Comparison of ENCODE assay signal across 8 cellular contexts in the genomic region with DNA sequence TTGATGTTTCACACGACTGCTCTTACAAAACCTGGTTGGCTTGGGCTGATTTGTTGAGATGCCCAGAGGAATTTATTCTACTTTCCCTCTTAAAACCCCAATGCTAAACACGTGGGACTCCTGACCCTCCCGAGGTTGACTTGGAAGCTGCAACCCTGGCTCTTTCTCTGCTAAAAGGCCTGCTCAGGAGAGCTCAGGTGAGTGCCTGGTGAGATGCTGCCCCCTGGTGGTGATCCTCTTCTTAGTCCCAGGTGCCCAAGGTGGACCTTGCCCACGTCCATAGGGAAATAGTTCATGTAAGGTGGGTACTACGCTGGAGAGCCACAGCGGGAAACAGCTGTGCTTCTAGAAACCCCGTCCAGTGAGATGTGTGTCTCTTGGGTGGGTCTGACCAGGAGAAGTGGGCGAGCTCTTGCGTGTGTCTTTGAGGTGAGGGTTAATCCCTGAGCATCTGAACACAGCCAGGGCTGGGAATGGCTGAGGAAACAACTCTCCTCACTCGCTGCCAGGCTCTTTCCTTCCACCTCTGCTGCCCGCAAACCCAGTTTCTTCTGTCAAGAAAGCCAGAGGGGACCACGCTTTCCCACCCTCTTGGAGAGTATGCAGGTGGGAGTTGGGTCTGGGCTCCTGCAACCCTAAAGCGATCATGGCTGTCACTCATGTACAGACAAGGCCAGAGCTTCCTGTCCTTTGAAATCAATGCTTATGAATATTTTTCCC.
DNase-seq lines count a peak whose midpoint lies in the region; ATAC-seq and TF ChIP-seq lines count a peak whose summit lies in the region.

No MANE protein-coding gene starts in this region.

- in situ Hi-C loops in brain microvascular endothelial cell (cut with HindIII; ENCODE audit: low pct_ligation_motif_present, low sequenced_read_pairs): no loop called here

- POLR2A ChIA-PET in RWPE1 (lab: Yijun Ruan, JAX; ENCODE audit: low non-redundant PET): no interaction called here

- TF ChIP-seq CTCF in LNCaP clone FGC (IDR thresholded peaks at IDR 0.05; ENCODE audit: control insufficient read depth, extremely low read depth, insufficient read depth): peak; percentile 84
- peak; percentile 84 for TF ChIP-seq CTCF in RWPE1 (conservative IDR thresholded peaks at IDR 0.05; ENCODE audit: low read depth)
- peak; percentile 92 for TF ChIP-seq CTCF in brain microvascular endothelial cell (IDR thresholded peaks at IDR 0.05; ENCODE audit: low read depth, low read length, missing control alignments)

- no peaks in the 10 kb centered on the region for H3K36me3 ChIP-seq in brain microvascular endothelial cell (replicated peaks)

- peak; percentile 69 for ATAC-seq in GM18502 (IDR thresholded peaks at IDR 0.05; ENCODE audit: poor library complexity, unreplicated experiment)
- no peak for ATAC-seq in HG03139 (IDR thresholded peaks at IDR 0.05; ENCODE audit: unreplicated experiment)

- H3K27me3 ChIP-seq in brain microvascular endothelial cell (replicated peaks): no peaks in the 10 kb centered on the region

- no peak overlapping the region for H3K27ac ChIP-seq in RWPE1
- no peak overlapping the region for H3K27ac ChIP-seq in brain microvascular endothelial cell

- H3K4me3 ChIP-seq in LNCaP clone FGC (ENCODE audit: low read depth, low read length): no peak overlapping the region
- H3K4me3 ChIP-seq in brain microvascular endothelial cell (ENCODE audit: low read depth, low read length): no peak overlapping the region

- CTCF ChIA-PET in RWPE1 (lab: Yijun Ruan, JAX): interaction anchor here (0.5 to 1.9 kb wide), 18 partner anchors 9 to 1573 kb away, joined by 3 to 7 read pairs (median 4); no protein-coding TSS in a partner anchor

- peak; percentile 90 for DNase-seq in 8988T
- peak; percentile 45 for DNase-seq in LNCaP clone FGC (ENCODE audit: low read depth)
- peak; percentile 79 for DNase-seq in RWPE1 (ENCODE audit: low spot score)
- peak; percentile 45 for DNase-seq in brain microvascular endothelial cell
- peak; percentile 36 for DNase-seq in inferior parietal cortex (ENCODE audit: extremely low spot score)
- peak; percentile 26 for DNase-seq in stimulated activated CD4-positive, alpha-beta T cell treated with anti-CD3 and anti-CD28 coated beads, Interleukin-2, amount 100 ng/mL, for 4 hours (ENCODE audit: low read depth)

Comparison
In these comparisons a context has a peak if more than half of its experiments do, and no peak if none do; other contexts are left out.
1. DNase-seq: peak in every context shown above with its lines; median percentile 90 in 8988T; 79 in RWPE1; 45 in LNCaP clone FGC; 45 in brain microvascular endothelial cell; 36 in inferior parietal cortex; 26 in stimulated activated CD4-positive, alpha-beta T cell treated with anti-CD3 and anti-CD28 coated beads, Interleukin-2, amount 100 ng/mL, for 4 hours.